ENCODE assay signal across 12 cellular contexts in the genomic region with DNA sequence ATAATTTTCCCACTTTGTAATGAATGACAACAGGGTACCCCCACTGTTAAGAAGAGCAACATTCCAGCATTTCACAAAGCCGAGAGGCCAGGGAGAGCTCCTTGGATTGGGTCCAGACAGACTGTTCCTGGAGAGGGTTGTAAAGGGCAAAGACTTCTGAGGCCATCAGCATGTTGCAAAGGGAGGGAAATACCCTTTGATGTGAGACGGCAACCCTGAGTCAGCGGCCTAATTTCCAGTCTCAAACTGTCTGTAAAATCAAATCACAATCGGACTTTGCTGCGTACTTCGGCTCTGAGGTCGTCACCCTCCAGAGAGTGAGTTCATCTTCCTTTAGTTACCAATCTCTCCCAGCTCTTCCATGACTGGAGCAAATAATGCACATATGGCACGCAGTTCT.
DNase-seq lines count a peak whose midpoint lies in the region; ATAC-seq and TF ChIP-seq lines count a peak whose summit lies in the region.
"Had no signal": no experiment of that assay in that cellular context is flagged by ENCODE, and none has a peak within 500 bp of the region (broad histone marks: within the 10 kb centered on the region; RNA-seq: fewer than 3 reads in every experiment).

No MANE protein-coding gene starts in this region.

- no peak overlapping the region for H2BK120ac ChIP-seq in neuronal stem cell (ENCODE audit: low read depth, low read length)

- H2AFZ ChIP-seq in neuronal stem cell (ENCODE audit: low read length) = peak overlapping the region; percentile 54

- no peak overlapping the region for H4K91ac ChIP-seq in neuronal stem cell (ENCODE audit: low read depth, low read length, poor library complexity)

- no peak overlapping the region for H2BK15ac ChIP-seq in neuronal stem cell (ENCODE audit: low read length)

- no peak overlapping the region for H2BK5ac ChIP-seq in neuronal stem cell (ENCODE audit: low read length)

- H3K4me3 ChIP-seq in neuronal stem cell (ENCODE audit: low read length in 2 of 2) (no peak overlapping the region), dorsolateral prefrontal cortex (no peak overlapping the region)
- H3K4me3 ChIP-seq: K562 had no signal

- no peak for TF ChIP-seq CTCF in dorsolateral prefrontal cortex (IDR thresholded peaks at IDR 0.05 in 54 of 56, conservative IDR thresholded peaks at IDR 0.05 in 2 of 56; ENCODE audit: low read depth in 1 of 56, partially characterized antibody in 56 of 56)

- no peaks in the 10 kb centered on the region for H3K36me3 ChIP-seq in neuronal stem cell (replicated peaks in 1 of 2; ENCODE audit: control insufficient read depth in 2 of 2, insufficient read depth in 2 of 2, low read length in 2 of 2)

- no peak overlapping the region for H3K27ac ChIP-seq in neuronal stem cell (replicated peaks; ENCODE audit: low read length)
- no peak overlapping the region for H3K27ac ChIP-seq in dorsolateral prefrontal cortex

- peaks cover 0 to 8% (median 0%) of the 10 kb centered on the region in 3 experiments for H3K27me3 ChIP-seq in neuronal stem cell (ENCODE audit: control insufficient read depth in 3 of 3, insufficient read depth in 3 of 3, low read depth in 1 of 3, low read length in 3 of 3)
- H3K27me3 ChIP-seq in dorsolateral prefrontal cortex = no peaks in the 10 kb centered on the region

- H3K4me2 ChIP-seq in neuronal stem cell (ENCODE audit: insufficient read depth, low read length, poor library complexity, severe bottlenecking) = no peak overlapping the region

- ATAC-seq in esophagus mucosa = peak; percentile 42
- ATAC-seq in GM18519 (IDR thresholded peaks at IDR 0.05; ENCODE audit: low FRiP score, unreplicated experiment) = no peak
- ATAC-seq in GM19397 (IDR thresholded peaks at IDR 0.05; ENCODE audit: unreplicated experiment) = no peak
- ATAC-seq: K562 had no signal

- no CpG with 5 or more reads among the region's 8 CpGs for WGBS in neuronal stem cell (ENCODE audit: extremely low coverage in 2 of 2, insufficient read length in 2 of 2, insufficient replicate concordance in 1 of 2), 2 donors

- no peak overlapping the region for H2AK5ac ChIP-seq in neuronal stem cell (ENCODE audit: low read depth, low read length)

- H3K4me1 ChIP-seq in neuronal stem cell (ENCODE audit: control insufficient read depth in 2 of 2, insufficient read depth in 1 of 2, low read depth in 1 of 2, low read length in 2 of 2) = peaks cover 0 to 5% of the 10 kb centered on the region in 2 donors

- no peak overlapping the region for H3K23ac ChIP-seq in neuronal stem cell (ENCODE audit: low read depth, low read length, poor library complexity)

- no peak overlapping the region for H3K4ac ChIP-seq in neuronal stem cell (ENCODE audit: low read length)

- H3K18ac ChIP-seq in neuronal stem cell (ENCODE audit: low read length) = no peak overlapping the region

- no peak overlapping the region for H4K8ac ChIP-seq in neuronal stem cell (ENCODE audit: low read depth, low read length)

- H3K9me3 ChIP-seq in neuronal stem cell (replicated peaks in 1 of 2; ENCODE audit: control insufficient read depth in 2 of 2, insufficient read depth in 1 of 2, low read depth in 1 of 2, low read length in 2 of 2) = no peaks in the 10 kb centered on the region

- H3K79me1 ChIP-seq in neuronal stem cell (ENCODE audit: low read depth, low read length) = no peaks in the 10 kb centered on the region

- H2BK12ac ChIP-seq in neuronal stem cell (ENCODE audit: low read length) = no peak overlapping the region

- no peak overlapping the region for H3K14ac ChIP-seq in neuronal stem cell (ENCODE audit: low read length)

- no peak overlapping the region for H3K9ac ChIP-seq in neuronal stem cell (ENCODE audit: low read depth, low read length, poor library complexity)

- DNase-seq in Daoy (ENCODE audit: low read depth) (peak; percentile 72), LoVo (ENCODE audit: low spot score) (peak; percentile 32), neuronal stem cell (ENCODE audit: low spot score) (no peak), dedifferentiated amniotic fluid mesenchymal stem cell (ENCODE audit: extremely low spot score) (no peak), dorsolateral prefrontal cortex (no peak)
- DNase-seq: DMS79 treated with DMSO at 0.1 percent for 48 hours; effector CD8-positive, alpha-beta T cell; NCI-H446 treated with DMSO at 0.1 percent for 48 hours had no signal

- intact Hi-C loops in dorsolateral prefrontal cortex (cut with DNase I) = no loop called here

Comparison
In these comparisons a context has a peak if more than half of its experiments do, and no peak if none do; other contexts are left out.
1. DNase-seq: peak in Daoy (single experiment) and LoVo (single experiment); none in neuronal stem cell (single experiment), dedifferentiated amniotic fluid mesenchymal stem cell (single experiment) and dorsolateral prefrontal cortex (0 of 10).